ENCODE assay signal across 8 cellular contexts in the genomic region with DNA sequence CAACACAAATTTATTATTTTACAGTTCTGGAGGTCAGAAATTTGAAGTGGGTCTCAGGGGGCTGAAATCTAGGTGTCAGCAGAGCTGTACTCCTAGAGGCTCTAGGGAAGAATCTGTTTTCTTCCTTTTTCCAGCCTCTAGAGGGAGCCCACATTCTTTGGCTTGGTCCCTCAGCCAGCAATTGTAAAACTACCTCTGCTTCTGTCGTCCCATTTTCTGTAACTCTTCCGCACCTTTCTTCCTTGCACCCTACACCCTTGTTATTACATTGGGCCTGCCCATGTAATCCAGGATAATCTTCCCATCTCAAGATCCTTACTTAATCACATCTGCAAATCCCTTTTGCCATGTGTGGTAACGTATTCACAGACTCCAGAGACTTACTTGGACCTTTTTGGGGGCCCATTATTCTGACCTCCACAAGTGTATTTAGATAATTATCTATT. TPM values are rescaled to one million over a fixed set of nuclear protein-coding genes. Genes with fewer than 3 reads are reported as not detected.
DNase-seq lines count a peak whose midpoint lies in the region; ATAC-seq and TF ChIP-seq lines count a peak whose summit lies in the region.

No MANE protein-coding gene starts in this region.

- H3K36me3 Mint-ChIP-seq in chondrocyte (ENCODE audit: low read depth) = no peaks in the 10 kb centered on the region

- no peaks in the 10 kb centered on the region for H3K9me3 Mint-ChIP-seq in chondrocyte (ENCODE audit: low read depth)

- H3K4me3 Mint-ChIP-seq in chondrocyte (ENCODE audit: unreplicated experiment) = no peak overlapping the region

- peaks cover 14% of the 10 kb centered on the region for H3K27me3 Mint-ChIP-seq in chondrocyte (ENCODE audit: low read depth)

- H3K4me1 Mint-ChIP-seq in chondrocyte (ENCODE audit: low read depth) = peaks cover 11% of the 10 kb centered on the region

- no peak overlapping the region for H3K27ac Mint-ChIP-seq in chondrocyte (ENCODE audit: unreplicated experiment)

- ATAC-seq in left lobe of liver (peak; percentile 97), HG02588 (IDR thresholded peaks at IDR 0.05; ENCODE audit: unreplicated experiment) (no peak)

- DNase-seq in activated gamma-delta T cell treated with Interleukin-2 at 50 U/mL for 16 hours = peak; percentile 42
- no peak for DNase-seq in activated gamma-delta T cell (lab: John Stamatoyannopoulos, UW)
- peak; percentile 72 for DNase-seq in NCI-H1694 treated with DMSO at 0.1 percent for 48 hours (lab: John Stamatoyannopoulos, UW)
- peak in 3 of 5 experiments; percentile 28 to 62 (median 46) for DNase-seq in T-helper 2 cell
- no peak for DNase-seq in chondrocyte (ENCODE audit: low spot score)
- DNase-seq in left lobe of liver (ENCODE audit: low spot score) = no peak
- DNase-seq in stimulated activated CD8-positive, alpha-beta memory T cell treated with anti-CD3 and anti-CD28 coated beads, Interleukin-4, amount 100 ng/mL, for 48 hours = peak; percentile 43

- peak; percentile 98 for TF ChIP-seq CTCF in chondrocyte (IDR thresholded peaks at IDR 0.05)

RNA-seq across cellular contexts. Expression of gene THEM4, which starts 24.8 kb away (rescaled TPM):
- 6.9 to 12.5 TPM (median 7.0 TPM) in 3 replicates for total RNA-seq in chondrocyte
- total RNA-seq in left lobe of liver = 9.3 TPM

RNA-seq across cellular contexts. Expression of gene S100A10, which starts 59.6 kb away (rescaled TPM):
- total RNA-seq in chondrocyte (454 to 578 TPM (median 560 TPM) in 3 replicates), left lobe of liver (45.0 TPM)

Comparison
In these comparisons a context has a peak if more than half of its experiments do, and no peak if none do; other contexts are left out.
1. DNase-seq: peak in activated gamma-delta T cell treated with Interleukin-2 at 50 U/mL for 16 hours (single experiment), NCI-H1694 treated with DMSO at 0.1 percent for 48 hours (single experiment), T-helper 2 cell (3 of 5) and stimulated activated CD8-positive, alpha-beta memory T cell treated with anti-CD3 and anti-CD28 coated beads, Interleukin-4, amount 100 ng/mL, for 48 hours (single experiment); none in activated gamma-delta T cell (single experiment), chondrocyte (single experiment) and left lobe of liver (single experiment).